1 cellular context compared by ENCODE assay signal in the genomic region with DNA sequence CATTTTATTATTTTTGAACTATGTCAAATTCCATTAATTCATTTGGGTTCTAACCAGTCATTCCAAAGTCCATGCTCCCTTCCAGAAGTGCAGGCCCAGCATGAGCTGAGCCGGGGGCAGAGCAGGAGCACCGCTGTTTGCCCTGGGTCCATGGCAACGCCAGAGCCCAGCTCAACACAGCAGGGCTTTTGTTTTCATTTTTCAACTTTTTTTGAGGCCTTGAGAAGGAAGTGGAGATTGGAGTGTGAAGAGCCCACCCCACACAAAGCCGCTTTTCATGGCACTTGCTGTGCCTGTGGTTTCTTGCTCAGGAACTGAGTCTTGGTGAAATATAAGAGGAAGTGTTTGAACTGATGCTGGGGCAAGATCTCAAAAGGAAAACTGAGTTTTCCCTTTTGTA.
TF ChIP-seq lines count a peak whose summit lies in the region.

No MANE protein-coding gene starts in this region.

TF ChIP-seq in HepG2, 621 proteins besides CTCF, POLR2A, EP300 and RAD21 (continues in another document):
- TF ChIP-seq ZNF263 (CRISPR knock-in tag; IDR thresholded peaks at IDR 0.05) (peak; percentile 75), CCDC6 (CRISPR knock-in tag; IDR thresholded peaks at IDR 0.05) (no peak), FOXP1 (IDR thresholded peaks at IDR 0.05) (no peak), FOXP1 (CRISPR knock-in tag; IDR thresholded peaks at IDR 0.05) (no peak), PHF5A (CRISPR knock-in tag; IDR thresholded peaks at IDR 0.05; ENCODE audit: low read depth, unreplicated experiment) (no peak), HES4 (CRISPR knock-in tag; IDR thresholded peaks at IDR 0.05; ENCODE audit: borderline replicate concordance) (no peak), ZNF180 (CRISPR knock-in tag; IDR thresholded peaks at IDR 0.05; ENCODE audit: borderline replicate concordance, low read depth) (no peak), BRD4 (CRISPR knock-in tag; IDR thresholded peaks at IDR 0.05) (no peak), ZNF232 (CRISPR knock-in tag; IDR thresholded peaks at IDR 0.05; ENCODE audit: borderline replicate concordance) (no peak), STAG1 (CRISPR knock-in tag; IDR thresholded peaks at IDR 0.05) (no peak), KLF9 (CRISPR knock-in tag; IDR thresholded peaks at IDR 0.05; ENCODE audit: low read depth) (no peak), HOXA7 (CRISPR knock-in tag; IDR thresholded peaks at IDR 0.05) (no peak), GFI1 (CRISPR knock-in tag; IDR thresholded peaks at IDR 0.05; ENCODE audit: borderline replicate concordance) (no peak), SMAD3 (CRISPR knock-in tag; IDR thresholded peaks at IDR 0.05) (peak; percentile 61; the same call in 1 of the 2 replicates), RXRB (CRISPR knock-in tag; IDR thresholded peaks at IDR 0.05; ENCODE audit: borderline replicate concordance) (peak; percentile 17; the same call in 1 of the 2 replicates), ZNF782 (CRISPR knock-in tag; IDR thresholded peaks at IDR 0.05; ENCODE audit: borderline replicate concordance) (no peak), CENPT (CRISPR knock-in tag; IDR thresholded peaks at IDR 0.05; ENCODE audit: low read depth) (no peak), MAFF (IDR thresholded peaks at IDR 0.05; ENCODE audit: low read depth, low read length) (no peak), ARNT (IDR thresholded peaks at IDR 0.05) (no peak), MIER2 (CRISPR knock-in tag; IDR thresholded peaks at IDR 0.05) (no peak), NRL (CRISPR knock-in tag; IDR thresholded peaks at IDR 0.05; ENCODE audit: borderline replicate concordance) (no peak), MAF1 (CRISPR knock-in tag; IDR thresholded peaks at IDR 0.05; ENCODE audit: borderline replicate concordance) (no peak), ZBTB8A (CRISPR knock-in tag; IDR thresholded peaks at IDR 0.05; ENCODE audit: borderline replicate concordance, low read depth) (no peak)
- TF ChIP-seq, protein P1, sequence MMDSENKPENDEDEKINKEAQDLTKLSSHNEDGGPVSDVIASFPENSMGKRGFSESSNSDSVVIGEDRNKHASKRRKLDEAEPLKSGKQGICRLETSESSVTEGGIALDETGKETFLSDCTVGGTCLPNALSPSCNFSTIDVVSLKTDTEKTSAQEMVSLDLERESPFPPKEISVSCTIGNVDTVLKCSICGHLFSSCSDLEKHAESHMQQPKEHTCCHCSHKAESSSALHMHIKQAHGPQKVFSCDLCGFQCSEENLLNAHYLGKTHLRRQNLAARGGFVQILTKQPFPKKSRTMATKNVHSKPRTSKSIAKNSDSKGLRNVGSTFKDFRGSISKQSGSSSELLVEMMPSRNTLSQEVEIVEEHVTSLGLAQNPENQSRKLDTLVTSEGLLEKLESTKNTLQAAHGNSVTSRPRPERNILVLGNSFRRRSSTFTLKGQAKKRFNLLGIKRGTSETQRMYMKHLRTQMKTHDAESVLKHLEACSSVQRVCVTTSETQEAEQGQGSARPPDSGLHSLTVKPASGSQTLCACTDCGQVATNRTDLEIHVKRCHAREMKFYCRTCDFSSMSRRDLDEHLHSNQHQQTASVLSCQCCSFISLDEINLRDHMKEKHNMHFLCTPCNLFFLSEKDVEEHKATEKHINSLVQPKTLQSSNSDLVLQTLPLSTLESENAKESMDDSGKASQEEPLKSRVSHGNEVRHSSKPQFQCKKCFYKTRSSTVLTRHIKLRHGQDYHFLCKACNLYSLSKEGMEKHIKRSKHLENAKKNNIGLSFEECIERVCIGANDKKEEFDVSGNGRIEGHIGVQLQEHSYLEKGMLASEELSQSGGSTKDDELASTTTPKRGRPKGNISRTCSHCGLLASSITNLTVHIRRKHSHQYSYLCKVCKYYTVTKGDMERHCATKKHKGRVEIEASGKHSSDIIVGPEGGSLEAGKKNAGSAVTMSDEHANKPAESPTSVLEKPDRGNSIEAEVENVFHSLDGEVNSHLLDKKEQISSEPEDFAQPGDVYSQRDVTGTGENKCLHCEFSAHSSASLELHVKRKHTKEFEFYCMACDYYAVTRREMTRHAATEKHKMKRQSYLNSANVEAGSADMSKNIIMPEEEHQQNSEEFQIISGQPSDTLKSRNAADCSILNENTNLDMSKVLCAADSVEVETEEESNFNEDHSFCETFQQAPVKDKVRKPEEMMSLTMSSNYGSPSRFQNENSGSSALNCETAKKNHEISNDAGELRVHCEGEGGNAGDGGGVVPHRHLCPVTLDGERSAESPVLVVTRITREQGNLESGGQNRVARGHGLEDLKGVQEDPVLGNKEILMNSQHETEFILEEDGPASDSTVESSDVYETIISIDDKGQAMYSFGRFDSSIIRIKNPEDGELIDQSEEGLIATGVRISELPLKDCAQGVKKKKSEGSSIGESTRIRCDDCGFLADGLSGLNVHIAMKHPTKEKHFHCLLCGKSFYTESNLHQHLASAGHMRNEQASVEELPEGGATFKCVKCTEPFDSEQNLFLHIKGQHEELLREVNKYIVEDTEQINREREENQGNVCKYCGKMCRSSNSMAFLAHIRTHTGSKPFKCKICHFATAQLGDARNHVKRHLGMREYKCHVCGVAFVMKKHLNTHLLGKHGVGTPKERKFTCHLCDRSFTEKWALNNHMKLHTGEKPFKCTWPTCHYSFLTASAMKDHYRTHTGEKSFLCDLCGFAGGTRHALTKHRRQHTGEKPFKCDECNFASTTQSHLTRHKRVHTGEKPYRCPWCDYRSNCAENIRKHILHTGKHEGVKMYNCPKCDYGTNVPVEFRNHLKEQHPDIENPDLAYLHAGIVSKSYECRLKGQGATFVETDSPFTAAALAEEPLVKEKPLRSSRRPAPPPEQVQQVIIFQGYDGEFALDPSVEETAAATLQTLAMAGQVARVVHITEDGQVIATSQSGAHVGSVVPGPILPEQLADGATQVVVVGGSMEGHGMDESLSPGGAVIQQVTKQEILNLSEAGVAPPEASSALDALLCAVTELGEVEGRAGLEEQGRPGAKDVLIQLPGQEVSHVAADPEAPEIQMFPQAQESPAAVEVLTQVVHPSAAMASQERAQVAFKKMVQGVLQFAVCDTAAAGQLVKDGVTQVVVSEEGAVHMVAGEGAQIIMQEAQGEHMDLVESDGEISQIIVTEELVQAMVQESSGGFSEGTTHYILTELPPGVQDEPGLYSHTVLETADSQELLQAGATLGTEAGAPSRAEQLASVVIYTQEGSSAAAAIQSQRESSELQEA (CRISPR knock-in tag; IDR thresholded peaks at IDR 0.05; ENCODE audit: not compliant biosample characterization): no peak
- TF ChIP-seq, protein P2, sequence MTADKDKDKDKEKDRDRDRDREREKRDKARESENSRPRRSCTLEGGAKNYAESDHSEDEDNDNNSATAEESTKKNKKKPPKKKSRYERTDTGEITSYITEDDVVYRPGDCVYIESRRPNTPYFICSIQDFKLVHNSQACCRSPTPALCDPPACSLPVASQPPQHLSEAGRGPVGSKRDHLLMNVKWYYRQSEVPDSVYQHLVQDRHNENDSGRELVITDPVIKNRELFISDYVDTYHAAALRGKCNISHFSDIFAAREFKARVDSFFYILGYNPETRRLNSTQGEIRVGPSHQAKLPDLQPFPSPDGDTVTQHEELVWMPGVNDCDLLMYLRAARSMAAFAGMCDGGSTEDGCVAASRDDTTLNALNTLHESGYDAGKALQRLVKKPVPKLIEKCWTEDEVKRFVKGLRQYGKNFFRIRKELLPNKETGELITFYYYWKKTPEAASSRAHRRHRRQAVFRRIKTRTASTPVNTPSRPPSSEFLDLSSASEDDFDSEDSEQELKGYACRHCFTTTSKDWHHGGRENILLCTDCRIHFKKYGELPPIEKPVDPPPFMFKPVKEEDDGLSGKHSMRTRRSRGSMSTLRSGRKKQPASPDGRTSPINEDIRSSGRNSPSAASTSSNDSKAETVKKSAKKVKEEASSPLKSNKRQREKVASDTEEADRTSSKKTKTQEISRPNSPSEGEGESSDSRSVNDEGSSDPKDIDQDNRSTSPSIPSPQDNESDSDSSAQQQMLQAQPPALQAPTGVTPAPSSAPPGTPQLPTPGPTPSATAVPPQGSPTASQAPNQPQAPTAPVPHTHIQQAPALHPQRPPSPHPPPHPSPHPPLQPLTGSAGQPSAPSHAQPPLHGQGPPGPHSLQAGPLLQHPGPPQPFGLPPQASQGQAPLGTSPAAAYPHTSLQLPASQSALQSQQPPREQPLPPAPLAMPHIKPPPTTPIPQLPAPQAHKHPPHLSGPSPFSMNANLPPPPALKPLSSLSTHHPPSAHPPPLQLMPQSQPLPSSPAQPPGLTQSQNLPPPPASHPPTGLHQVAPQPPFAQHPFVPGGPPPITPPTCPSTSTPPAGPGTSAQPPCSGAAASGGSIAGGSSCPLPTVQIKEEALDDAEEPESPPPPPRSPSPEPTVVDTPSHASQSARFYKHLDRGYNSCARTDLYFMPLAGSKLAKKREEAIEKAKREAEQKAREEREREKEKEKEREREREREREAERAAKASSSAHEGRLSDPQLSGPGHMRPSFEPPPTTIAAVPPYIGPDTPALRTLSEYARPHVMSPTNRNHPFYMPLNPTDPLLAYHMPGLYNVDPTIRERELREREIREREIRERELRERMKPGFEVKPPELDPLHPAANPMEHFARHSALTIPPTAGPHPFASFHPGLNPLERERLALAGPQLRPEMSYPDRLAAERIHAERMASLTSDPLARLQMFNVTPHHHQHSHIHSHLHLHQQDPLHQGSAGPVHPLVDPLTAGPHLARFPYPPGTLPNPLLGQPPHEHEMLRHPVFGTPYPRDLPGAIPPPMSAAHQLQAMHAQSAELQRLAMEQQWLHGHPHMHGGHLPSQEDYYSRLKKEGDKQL (CRISPR knock-in tag; IDR thresholded peaks at IDR 0.05; ENCODE audit: low read depth): no peak
- TF ChIP-seq, protein P3, sequence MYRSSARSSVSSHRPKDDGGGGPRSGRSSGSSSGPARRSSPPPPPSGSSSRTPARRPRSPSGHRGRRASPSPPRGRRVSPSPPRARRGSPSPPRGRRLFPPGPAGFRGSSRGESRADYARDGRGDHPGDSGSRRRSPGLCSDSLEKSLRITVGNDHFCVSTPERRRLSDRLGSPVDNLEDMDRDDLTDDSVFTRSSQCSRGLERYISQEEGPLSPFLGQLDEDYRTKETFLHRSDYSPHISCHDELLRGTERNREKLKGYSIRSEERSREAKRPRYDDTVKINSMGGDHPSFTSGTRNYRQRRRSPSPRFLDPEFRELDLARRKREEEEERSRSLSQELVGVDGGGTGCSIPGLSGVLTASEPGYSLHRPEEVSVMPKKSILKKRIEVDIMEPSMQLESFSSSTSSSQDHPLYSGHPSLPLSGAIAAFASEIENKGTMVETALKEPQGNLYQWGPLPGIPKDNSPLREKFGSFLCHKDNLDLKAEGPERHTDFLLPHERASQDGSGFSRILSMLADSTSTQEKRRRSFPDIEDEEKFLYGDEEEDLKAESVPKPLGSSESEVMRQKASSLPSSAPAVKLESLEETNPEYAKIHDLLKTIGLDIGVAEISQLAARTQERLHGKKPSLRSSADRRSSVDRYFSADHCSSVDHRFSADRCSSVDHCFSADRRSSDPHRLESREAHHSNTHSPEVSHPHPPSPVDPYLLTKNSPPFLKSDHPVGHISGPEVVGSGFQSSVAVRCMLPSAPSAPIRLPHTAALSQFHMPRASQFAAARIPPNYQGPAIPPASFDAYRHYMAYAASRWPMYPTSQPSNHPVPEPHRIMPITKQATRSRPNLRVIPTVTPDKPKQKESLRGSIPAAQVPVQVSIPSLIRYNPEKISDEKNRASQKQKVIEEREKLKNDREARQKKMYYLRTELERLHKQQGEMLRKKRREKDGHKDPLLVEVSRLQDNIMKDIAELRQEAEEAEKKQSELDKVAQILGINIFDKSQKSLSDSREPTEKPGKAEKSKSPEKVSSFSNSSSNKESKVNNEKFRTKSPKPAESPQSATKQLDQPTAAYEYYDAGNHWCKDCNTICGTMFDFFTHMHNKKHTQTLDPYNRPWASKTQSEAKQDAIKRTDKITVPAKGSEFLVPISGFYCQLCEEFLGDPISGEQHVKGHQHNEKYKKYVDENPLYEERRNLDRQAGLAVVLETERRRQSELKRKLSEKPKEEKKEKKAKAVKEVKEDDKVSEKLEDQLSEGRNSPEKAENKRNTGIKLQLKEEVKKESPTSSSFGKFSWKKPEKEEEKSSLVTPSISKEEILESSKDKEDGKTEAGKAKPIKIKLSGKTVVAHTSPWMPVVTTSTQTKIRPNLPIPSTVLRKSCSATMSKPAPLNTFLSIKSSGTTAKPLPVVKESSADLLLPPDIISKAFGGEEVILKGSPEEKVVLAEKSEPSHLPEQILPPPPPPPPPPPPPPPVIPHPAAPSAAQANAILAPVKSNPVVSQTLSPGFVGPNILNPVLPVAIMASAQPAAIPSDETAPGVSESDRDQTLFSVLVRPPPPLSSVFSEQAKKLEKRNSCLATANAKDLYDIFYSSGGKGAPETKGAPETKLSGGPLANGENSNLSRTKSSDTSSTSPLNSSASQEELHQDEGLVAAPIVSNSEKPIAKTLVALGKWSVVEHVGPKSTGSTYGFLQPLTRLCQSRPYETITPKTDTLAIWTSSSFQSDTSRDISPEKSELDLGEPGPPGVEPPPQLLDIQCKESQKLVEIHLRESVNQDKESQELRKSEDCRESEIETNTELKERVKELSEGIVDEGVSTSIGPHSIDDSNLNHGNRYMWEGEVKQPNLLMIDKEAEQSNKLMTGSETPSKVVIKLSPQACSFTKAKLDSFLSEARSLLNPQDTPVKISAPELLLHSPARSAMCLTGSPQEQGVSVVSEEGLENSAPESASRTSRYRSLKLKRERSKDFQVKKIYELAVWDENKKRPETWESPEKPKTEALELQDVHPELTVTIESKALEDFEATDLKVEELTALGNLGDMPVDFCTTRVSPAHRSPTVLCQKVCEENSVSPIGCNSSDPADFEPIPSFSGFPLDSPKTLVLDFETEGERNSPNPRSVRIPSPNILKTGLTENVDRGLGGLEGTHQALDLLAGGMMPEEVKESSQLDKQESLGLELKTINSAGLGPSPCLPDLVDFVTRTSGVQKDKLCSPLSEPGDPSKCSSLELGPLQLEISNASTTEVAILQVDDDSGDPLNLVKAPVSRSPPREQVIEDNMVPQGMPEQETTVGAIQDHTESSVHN (CRISPR knock-in tag; IDR thresholded peaks at IDR 0.05): no peak
- TF ChIP-seq, protein P4, sequence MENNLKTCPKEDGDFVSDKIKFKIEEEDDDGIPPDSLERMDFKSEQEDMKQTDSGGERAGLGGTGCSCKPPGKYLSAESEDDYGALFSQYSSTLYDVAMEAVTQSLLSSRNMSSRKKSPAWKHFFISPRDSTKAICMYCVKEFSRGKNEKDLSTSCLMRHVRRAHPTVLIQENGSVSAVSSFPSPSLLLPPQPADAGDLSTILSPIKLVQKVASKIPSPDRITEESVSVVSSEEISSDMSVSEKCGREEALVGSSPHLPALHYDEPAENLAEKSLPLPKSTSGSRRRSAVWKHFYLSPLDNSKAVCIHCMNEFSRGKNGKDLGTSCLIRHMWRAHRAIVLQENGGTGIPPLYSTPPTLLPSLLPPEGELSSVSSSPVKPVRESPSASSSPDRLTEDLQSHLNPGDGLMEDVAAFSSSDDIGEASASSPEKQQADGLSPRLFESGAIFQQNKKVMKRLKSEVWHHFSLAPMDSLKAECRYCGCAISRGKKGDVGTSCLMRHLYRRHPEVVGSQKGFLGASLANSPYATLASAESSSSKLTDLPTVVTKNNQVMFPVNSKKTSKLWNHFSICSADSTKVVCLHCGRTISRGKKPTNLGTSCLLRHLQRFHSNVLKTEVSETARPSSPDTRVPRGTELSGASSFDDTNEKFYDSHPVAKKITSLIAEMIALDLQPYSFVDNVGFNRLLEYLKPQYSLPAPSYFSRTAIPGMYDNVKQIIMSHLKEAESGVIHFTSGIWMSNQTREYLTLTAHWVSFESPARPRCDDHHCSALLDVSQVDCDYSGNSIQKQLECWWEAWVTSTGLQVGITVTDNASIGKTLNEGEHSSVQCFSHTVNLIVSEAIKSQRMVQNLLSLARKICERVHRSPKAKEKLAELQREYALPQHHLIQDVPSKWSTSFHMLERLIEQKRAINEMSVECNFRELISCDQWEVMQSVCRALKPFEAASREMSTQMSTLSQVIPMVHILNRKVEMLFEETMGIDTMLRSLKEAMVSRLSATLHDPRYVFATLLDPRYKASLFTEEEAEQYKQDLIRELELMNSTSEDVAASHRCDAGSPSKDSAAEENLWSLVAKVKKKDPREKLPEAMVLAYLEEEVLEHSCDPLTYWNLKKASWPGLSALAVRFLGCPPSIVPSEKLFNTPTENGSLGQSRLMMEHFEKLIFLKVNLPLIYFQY (CRISPR knock-in tag; IDR thresholded peaks at IDR 0.05; ENCODE audit: borderline replicate concordance): peak; percentile 86; the same call in 1 of the 2 replicates
